8 cellular contexts compared by ENCODE assay signal in the genomic region with DNA sequence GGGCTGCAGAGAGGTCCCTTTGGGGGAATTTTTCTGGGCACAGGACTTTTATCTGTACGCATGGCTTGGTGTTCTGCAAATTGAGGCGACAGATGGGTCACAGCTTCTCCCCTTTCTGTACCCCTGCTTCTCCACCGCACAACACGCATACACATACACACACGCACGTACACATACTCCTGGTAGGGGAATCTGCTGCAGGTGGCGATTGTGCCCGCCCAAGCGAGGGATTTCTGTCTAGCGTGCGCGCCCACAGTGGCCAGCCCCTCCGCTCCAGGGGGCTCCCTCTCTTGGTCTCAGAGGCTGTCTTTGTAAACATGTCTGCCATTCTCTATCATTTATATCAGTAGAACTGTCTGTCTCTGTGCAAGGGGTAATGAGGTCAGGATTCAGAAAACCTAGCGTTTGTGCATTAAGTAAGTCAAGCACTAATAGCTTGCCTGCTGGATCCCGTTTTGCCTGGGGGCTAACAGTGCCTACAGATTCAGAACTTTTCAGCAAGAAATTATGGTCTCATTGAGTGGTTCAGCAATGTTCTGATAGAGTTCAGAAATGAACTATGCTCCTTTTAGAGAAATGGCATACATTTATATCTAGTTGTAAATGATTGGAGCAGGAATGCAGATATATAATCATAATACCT. TPM values are rescaled to one million over a fixed set of nuclear protein-coding genes. Genes with fewer than 3 reads are reported as not detected.
A peak's percentile ranks its signal among the peaks of the same experiment; 100 is the strongest.
DNase-seq lines count a peak whose midpoint lies in the region; ATAC-seq and TF ChIP-seq lines count a peak whose summit lies in the region.

No MANE protein-coding gene starts in this region.

- H3K27me3 ChIP-seq in RWPE2 (ENCODE audit: insufficient read depth, poor library complexity, severe bottlenecking) = peaks cover 72% of the 10 kb centered on the region
- H3K27me3 ChIP-seq in heart right ventricle = peaks cover 5 to 68% (median 62%) of the 10 kb centered on the region in 7 donors

- DNase-seq in RWPE2 (ENCODE audit: low spot score) (no peak), heart right ventricle (no peak), pons (ENCODE audit: low spot score) (peak; percentile 53), germinal center (ENCODE audit: low spot score) (no peak), MV-4-11 (lab: John Stamatoyannopoulos, UW) (no peak), GM10248 (ENCODE audit: extremely low spot score) (no peak)

- CTCF ChIA-PET in GM10248 (lab: Yijun Ruan, JAX) = no interaction called here

- H3K4me3 ChIP-seq in GM08714 (ENCODE audit: low read length) (peak overlapping the region; percentile 6; the same call in 1 of the 2 replicates), RWPE2 (ENCODE audit: severe bottlenecking) (peak overlapping the region; percentile 19), heart right ventricle (peak overlapping the region; percentile 22 to 57 (median 46))

- intact Hi-C loops in heart right ventricle (cut with DNase I) = no loop called here

- H3K27ac ChIP-seq in RWPE2 (ENCODE audit: poor library complexity, severe bottlenecking) = no peak overlapping the region
- no peak overlapping the region for H3K27ac ChIP-seq in heart right ventricle

- POLR2A ChIA-PET in GM10248 (lab: Yijun Ruan, JAX) = no interaction called here

- 4% methylated on average over 15 of the region's 15 CpGs for WGBS in heart right ventricle, 2 donors

- ATAC-seq in RWPE2 (ENCODE audit: low read depth) (peak; percentile 10; the same call in 2 of the 3 replicates), heart right ventricle (peak in 2 of 8 donors; percentile 22 to 29), GM21423 (IDR thresholded peaks at IDR 0.05; ENCODE audit: unreplicated experiment) (no peak)

- H3K36me3 ChIP-seq in RWPE2 (ENCODE audit: low read depth) = no peaks in the 10 kb centered on the region
- H3K36me3 ChIP-seq in heart right ventricle = no peaks in the 10 kb centered on the region

- TF ChIP-seq CTCF in RWPE2 (IDR thresholded peaks at IDR 0.05; ENCODE audit: poor library complexity, severe bottlenecking) (no peak), heart right ventricle (IDR thresholded peaks at IDR 0.05) (no peak), GM10248 (IDR thresholded peaks at IDR 0.05; ENCODE audit: control extremely low read depth, extremely low read depth, low read depth, missing control alignments) (no peak)

- no peaks in the 10 kb centered on the region for H3K9me3 ChIP-seq in RWPE2 (ENCODE audit: severe bottlenecking)
- no peaks in the 10 kb centered on the region for H3K9me3 ChIP-seq in heart right ventricle

- H3K4me1 ChIP-seq in RWPE2 (ENCODE audit: insufficient read depth, poor library complexity, severe bottlenecking) = no peaks in the 10 kb centered on the region
- H3K4me1 ChIP-seq in heart right ventricle = peaks cover 0 to 29% (median 14%) of the 10 kb centered on the region in 9 donors

RNA-seq across cellular contexts. Expression of gene GRID2, which starts 2.2 kb away (rescaled TPM):
- under 1 TPM in 1 of 10 donors, not detected in 9; 0.07 TPM for total RNA-seq in heart right ventricle
- polyA plus RNA-seq in heart right ventricle = under 1 TPM; 0.01 to 0.07 TPM
